ENCODE assay signal across 8 cellular contexts in genomic region chr20:38034108-38034649, GRCh38. TPM values are rescaled to one million over a fixed set of nuclear protein-coding genes. Genes with fewer than 3 reads are reported as not detected.
DNase-seq lines count a peak whose midpoint lies in the region; ATAC-seq and TF ChIP-seq lines count a peak whose summit lies in the region.

No MANE protein-coding gene starts in this region.

- peaks cover 27% of the 10 kb centered on the region for H3K4me1 ChIP-seq in neural progenitor cell

- peaks cover 12% of the 10 kb centered on the region for H3K36me3 ChIP-seq in neural progenitor cell

- DNase-seq in activated CD4-positive, alpha-beta T cell treated with anti-CD3 and anti-CD28 coated beads, Interleukin-2, amount 10 ng/mL, durations not matched to agents 24 days and 14 days: no peak
- no peak for DNase-seq in activated CD4-positive, alpha-beta T cell treated with anti-CD3 and anti-CD28 coated beads for 4 hours
- DNase-seq in OCI-M1 (lab: John Stamatoyannopoulos, UW) (peak; percentile 39), endothelial cell (ENCODE audit: low spot score) (no peak), neural progenitor cell (ENCODE audit: low spot score) (no peak), NCI-H1694 treated with DMSO at 0.1 percent for 48 hours (lab: John Stamatoyannopoulos, UW) (no peak)

- no peaks in the 10 kb centered on the region for H4K20me1 ChIP-seq in neural progenitor cell (ENCODE audit: low read depth)

- H3K4me1 Mint-ChIP-seq in activated CD4-positive, alpha-beta T cell treated with anti-CD3 and anti-CD28 coated beads, Interleukin-2, amount 10 ng/mL, durations not matched to agents 24 days and 14 days: peaks cover 50% of the 10 kb centered on the region
- H3K4me1 Mint-ChIP-seq in endothelial cell (ENCODE audit: unreplicated experiment): peaks cover 34% of the 10 kb centered on the region
- peaks cover 35% of the 10 kb centered on the region for H3K4me1 Mint-ChIP-seq in neural progenitor cell

- H3K27ac Mint-ChIP-seq in activated CD4-positive, alpha-beta T cell treated with anti-CD3 and anti-CD28 coated beads, Interleukin-2, amount 10 ng/mL, durations not matched to agents 24 days and 14 days: peak overlapping the region; percentile 99
- H3K27ac Mint-ChIP-seq in endothelial cell (ENCODE audit: unreplicated experiment): peak overlapping the region; percentile 88
- H3K27ac Mint-ChIP-seq in neural progenitor cell: peak overlapping the region; percentile 97

- peak overlapping the region; percentile 90 for H3K9ac ChIP-seq in neural progenitor cell

- H3K4me3 ChIP-seq in neural progenitor cell: peak overlapping the region; percentile 80

- no peaks in the 10 kb centered on the region for H3K9me3 Mint-ChIP-seq in activated CD4-positive, alpha-beta T cell treated with anti-CD3 and anti-CD28 coated beads, Interleukin-2, amount 10 ng/mL, durations not matched to agents 24 days and 14 days
- H3K9me3 Mint-ChIP-seq in endothelial cell (ENCODE audit: unreplicated experiment) (no peaks in the 10 kb centered on the region), neural progenitor cell (peaks cover 2% of the 10 kb centered on the region)

- H2AFZ ChIP-seq in neural progenitor cell (replicated peaks): peak overlapping the region; percentile 94

- H3F3A ChIP-seq in neural progenitor cell (ENCODE audit: low read depth): no peaks in the 10 kb centered on the region

- no peak for ATAC-seq in GM18511 (IDR thresholded peaks at IDR 0.05; ENCODE audit: unreplicated experiment)
- ATAC-seq in GM19328 (IDR thresholded peaks at IDR 0.05; ENCODE audit: unreplicated experiment): no peak

- no peaks in the 10 kb centered on the region for H3K27me3 Mint-ChIP-seq in activated CD4-positive, alpha-beta T cell treated with anti-CD3 and anti-CD28 coated beads, Interleukin-2, amount 10 ng/mL, durations not matched to agents 24 days and 14 days
- H3K27me3 Mint-ChIP-seq in endothelial cell (ENCODE audit: unreplicated experiment) (peaks cover 8% of the 10 kb centered on the region), neural progenitor cell (ENCODE audit: insufficient read depth, low read depth) (peaks cover 4% of the 10 kb centered on the region)

- no peak for TF ChIP-seq CTCF in endothelial cell (IDR thresholded peaks at IDR 0.05; ENCODE audit: unreplicated experiment)
- TF ChIP-seq CTCF in neural progenitor cell (IDR thresholded peaks at IDR 0.05): no peak

- H3K36me3 Mint-ChIP-seq in activated CD4-positive, alpha-beta T cell treated with anti-CD3 and anti-CD28 coated beads, Interleukin-2, amount 10 ng/mL, durations not matched to agents 24 days and 14 days (ENCODE audit: low read depth): peaks cover 32% of the 10 kb centered on the region
- H3K36me3 Mint-ChIP-seq in endothelial cell (ENCODE audit: low read depth, unreplicated experiment) (peaks cover 9% of the 10 kb centered on the region), neural progenitor cell (peaks cover 26% of the 10 kb centered on the region)

- no peak overlapping the region for H3K27ac ChIP-seq in neural progenitor cell

- H3K4me3 Mint-ChIP-seq in activated CD4-positive, alpha-beta T cell treated with anti-CD3 and anti-CD28 coated beads, Interleukin-2, amount 10 ng/mL, durations not matched to agents 24 days and 14 days: peak overlapping the region; percentile 98
- H3K4me3 Mint-ChIP-seq in endothelial cell (ENCODE audit: unreplicated experiment) (peak overlapping the region; percentile 98), neural progenitor cell (peak overlapping the region; percentile 98)

- no peaks in the 10 kb centered on the region for H3K9me3 ChIP-seq in neural progenitor cell (ENCODE audit: low read depth)

- H3K27me3 ChIP-seq in neural progenitor cell: no peaks in the 10 kb centered on the region

- H3K79me2 ChIP-seq in neural progenitor cell (ENCODE audit: low read depth): peaks cover 96% of the 10 kb centered on the region

- peak overlapping the region; percentile 91 for H3K4me2 ChIP-seq in neural progenitor cell

- intact Hi-C loops in activated CD4-positive, alpha-beta T cell treated with anti-CD3 and anti-CD28 coated beads, Interleukin-2, amount 10 ng/mL, durations not matched to agents 24 days and 14 days (cut with micrococcal nuclease): no loop called here

RNA-seq across cellular contexts. Expression of gene RPRD1B, which starts 0.6 kb away (rescaled TPM):
- 49.8 and 51.2 TPM in 2 replicates for total RNA-seq in activated CD4-positive, alpha-beta T cell treated with anti-CD3 and anti-CD28 coated beads, Interleukin-2, amount 10 ng/mL, durations not matched to agents 24 days and 14 days
- total RNA-seq in endothelial cell (ENCODE audit: unreplicated experiment): 24.1 TPM
- 21.6 and 37.7 TPM in 2 replicates for total RNA-seq in neural progenitor cell (ENCODE audit: low replicate concordance)

RNA-seq across cellular contexts. Expression of gene TTI1, which starts 0.9 kb away (rescaled TPM):
- 43.3 and 48.8 TPM in 2 replicates for total RNA-seq in activated CD4-positive, alpha-beta T cell treated with anti-CD3 and anti-CD28 coated beads, Interleukin-2, amount 10 ng/mL, durations not matched to agents 24 days and 14 days
- total RNA-seq in endothelial cell (ENCODE audit: unreplicated experiment): 31.9 TPM
- 52.1 and 55.9 TPM in 2 replicates for total RNA-seq in neural progenitor cell (ENCODE audit: low replicate concordance)
